Comparison of ENCODE assay signal across 8 cellular contexts in the genomic region with DNA sequence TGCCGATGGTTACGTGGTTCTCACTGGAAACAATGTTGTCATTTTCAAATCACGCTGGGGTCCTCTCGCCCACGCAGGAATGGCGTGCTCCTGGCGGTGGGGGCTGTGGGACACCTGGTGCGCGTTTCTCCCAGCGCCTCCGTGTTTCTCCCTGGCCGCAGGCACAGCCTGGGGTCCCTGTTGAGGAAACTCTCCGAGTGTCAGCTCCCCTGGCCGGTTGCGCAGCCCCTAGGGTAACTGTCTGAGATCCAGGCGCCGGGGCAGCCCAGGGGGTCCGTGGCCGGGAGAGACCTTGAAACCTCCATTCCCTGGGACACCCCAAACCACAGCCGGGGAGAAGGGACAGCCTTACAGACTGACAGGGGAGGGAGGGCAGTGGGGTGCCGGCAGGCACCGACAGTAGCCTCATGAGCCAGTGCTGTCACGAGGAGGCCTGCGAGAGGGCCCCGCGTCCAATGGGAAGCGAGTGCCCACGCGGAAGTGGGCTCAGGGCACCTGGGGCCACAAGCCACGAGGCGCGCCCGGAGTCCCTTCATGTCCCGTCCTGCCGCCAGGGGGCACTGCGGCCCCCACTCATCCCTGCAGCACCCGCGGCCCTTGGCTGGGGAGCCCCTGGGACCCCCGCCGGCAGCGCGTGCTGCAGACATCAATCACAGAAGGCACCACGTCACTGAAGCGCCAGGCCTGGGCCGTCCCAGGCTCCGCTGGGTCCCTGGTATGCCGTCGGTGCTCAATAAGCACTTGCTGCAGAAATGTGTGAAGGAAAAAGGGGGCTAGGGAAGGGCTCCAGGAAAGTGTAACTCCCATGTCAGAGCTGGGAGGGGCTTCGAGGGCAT. TPM values are rescaled to one million over a fixed set of nuclear protein-coding genes. Genes with fewer than 3 reads are reported as not detected.
DNase-seq lines count a peak whose midpoint lies in the region; ATAC-seq lines count a peak whose summit lies in the region.

No MANE protein-coding gene starts in this region.

- peak; percentile 45 to 67 (median 56) for DNase-seq in CD4-positive, CD25-positive, alpha-beta regulatory T cell
- DNase-seq in LHCN-M2 (ENCODE audit: low read depth) (peak; percentile 8), dedifferentiated amniotic fluid mesenchymal stem cell (ENCODE audit: extremely low spot score) (peak; percentile 29), midbrain (lab: John Stamatoyannopoulos, UW) (peak; percentile 32), foreskin melanocyte (no peak)
- DNase-seq in activated CD4-positive, alpha-beta T cell treated with anti-CD3 and anti-CD28 coated beads for 4 hours = peak; percentile 60 to 65
- peak; percentile 63 to 86 for DNase-seq in stimulated activated effector memory CD8-positive, alpha-beta T cell treated with anti-CD3 and anti-CD28 coated beads, Interleukin-12 subunit alpha, Interleukin-12 subunit beta, amount 100 ng/mL, for 72 hours (ENCODE audit: low spot score in 2 of 2)

- no peaks in the 10 kb centered on the region for H3K36me3 ChIP-seq in CD4-positive, CD25-positive, alpha-beta regulatory T cell (ENCODE audit: control insufficient read depth, insufficient read depth, low read length)

- H3K4me3 ChIP-seq in CD4-positive, CD25-positive, alpha-beta regulatory T cell (ENCODE audit: low read depth, low read length) = no peak overlapping the region

- no peak overlapping the region for H3K27ac Mint-ChIP-seq in CD4-positive, CD25-positive, alpha-beta regulatory T cell
- H3K27ac Mint-ChIP-seq in stimulated activated effector memory CD8-positive, alpha-beta T cell treated with anti-CD3 and anti-CD28 coated beads, Interleukin-12 subunit alpha, Interleukin-12 subunit beta, amount 100 ng/mL, for 72 hours = no peak overlapping the region

- no peak overlapping the region for H3K27ac ChIP-seq in CD4-positive, CD25-positive, alpha-beta regulatory T cell (ENCODE audit: insufficient read depth, low read length, poor library complexity, severe bottlenecking)

- H3K9me3 ChIP-seq in CD4-positive, CD25-positive, alpha-beta regulatory T cell (ENCODE audit: control insufficient read depth in 2 of 2, low read length in 2 of 2) = no peaks in the 10 kb centered on the region

- H3K9me3 Mint-ChIP-seq in CD4-positive, CD25-positive, alpha-beta regulatory T cell = peaks cover 0 to 4% (median 0%) of the 10 kb centered on the region in 7 donors
- no peaks in the 10 kb centered on the region for H3K9me3 Mint-ChIP-seq in stimulated activated effector memory CD8-positive, alpha-beta T cell treated with anti-CD3 and anti-CD28 coated beads, Interleukin-12 subunit alpha, Interleukin-12 subunit beta, amount 100 ng/mL, for 72 hours

- H3K4me3 Mint-ChIP-seq in CD4-positive, CD25-positive, alpha-beta regulatory T cell = no peak overlapping the region
- H3K4me3 Mint-ChIP-seq in stimulated activated effector memory CD8-positive, alpha-beta T cell treated with anti-CD3 and anti-CD28 coated beads, Interleukin-12 subunit alpha, Interleukin-12 subunit beta, amount 100 ng/mL, for 72 hours = no peak overlapping the region

- H3K36me3 Mint-ChIP-seq in CD4-positive, CD25-positive, alpha-beta regulatory T cell = no peaks in the 10 kb centered on the region
- H3K36me3 Mint-ChIP-seq in stimulated activated effector memory CD8-positive, alpha-beta T cell treated with anti-CD3 and anti-CD28 coated beads, Interleukin-12 subunit alpha, Interleukin-12 subunit beta, amount 100 ng/mL, for 72 hours = peaks cover 6% of the 10 kb centered on the region

- no peaks in the 10 kb centered on the region for H3K27me3 ChIP-seq in CD4-positive, CD25-positive, alpha-beta regulatory T cell (ENCODE audit: control insufficient read depth, insufficient read depth, low read length)

- H3K4me1 ChIP-seq in CD4-positive, CD25-positive, alpha-beta regulatory T cell (ENCODE audit: control insufficient read depth, insufficient read depth, low read length, poor library complexity, severe bottlenecking) = peaks cover 20% of the 10 kb centered on the region

- H3K4me1 Mint-ChIP-seq in CD4-positive, CD25-positive, alpha-beta regulatory T cell = peaks cover 0 to 18% (median 10%) of the 10 kb centered on the region in 4 donors
- peaks cover 15% of the 10 kb centered on the region for H3K4me1 Mint-ChIP-seq in stimulated activated effector memory CD8-positive, alpha-beta T cell treated with anti-CD3 and anti-CD28 coated beads, Interleukin-12 subunit alpha, Interleukin-12 subunit beta, amount 100 ng/mL, for 72 hours

- peaks cover 14% of the 10 kb centered on the region for H3K27me3 Mint-ChIP-seq in CD4-positive, CD25-positive, alpha-beta regulatory T cell

- no peak for ATAC-seq in CD4-positive, CD25-positive, alpha-beta regulatory T cell (ENCODE audit: low read depth in 2 of 2)
- peak; percentile 65 for ATAC-seq in stimulated activated effector memory CD8-positive, alpha-beta T cell treated with anti-CD3 and anti-CD28 coated beads, Interleukin-12 subunit alpha, Interleukin-12 subunit beta, amount 100 ng/mL, for 72 hours
- ATAC-seq in GM19463 (IDR thresholded peaks at IDR 0.05; ENCODE audit: unreplicated experiment) = no peak

RNA-seq across cellular contexts. Expression of a gene that starts 9.5 kb away (rescaled TPM):
- total RNA-seq in CD4-positive, CD25-positive, alpha-beta regulatory T cell = 2.1 TPM
- polyA plus RNA-seq in CD4-positive, CD25-positive, alpha-beta regulatory T cell = 1 to 10 TPM in 2 of 4 donors, under 1 TPM in 2; 0.29 to 3.3 (median 1.8) TPM
- total RNA-seq in LHCN-M2 (2014; rRNA removed) = 0.75 and 3.1 TPM in 2 replicates
- 5.2 TPM for polyA plus RNA-seq in LHCN-M2 (2012)

RNA-seq across cellular contexts. Expression of a gene that starts 12.3 kb away (rescaled TPM):
- 1.3 TPM for total RNA-seq in CD4-positive, CD25-positive, alpha-beta regulatory T cell
- polyA plus RNA-seq in CD4-positive, CD25-positive, alpha-beta regulatory T cell = 1 to 10 TPM; 1.5 to 3.3 (median 2.6) TPM
- total RNA-seq in LHCN-M2 (2014; rRNA removed) = 1.5 and 2.1 TPM in 2 replicates
- 2.2 TPM for polyA plus RNA-seq in LHCN-M2 (2012)

RNA-seq across cellular contexts. Expression of a gene that starts 13.2 kb away (rescaled TPM):
- total RNA-seq in CD4-positive, CD25-positive, alpha-beta regulatory T cell = 1.3 TPM
- polyA plus RNA-seq in CD4-positive, CD25-positive, alpha-beta regulatory T cell = 1 to 10 TPM in 1 of 4 donors, under 1 TPM in 2, not detected in 1; 0.08 to 1.3 (median 0.29) TPM
- total RNA-seq in LHCN-M2 (2014; rRNA removed) = 3.3 and 5.4 TPM in 2 replicates
- polyA plus RNA-seq in LHCN-M2 (2012) = 0.62 TPM

RNA-seq across cellular contexts. Expression of a gene that starts 20.6 kb away (rescaled TPM):
- total RNA-seq in CD4-positive, CD25-positive, alpha-beta regulatory T cell = not detected
- polyA plus RNA-seq in CD4-positive, CD25-positive, alpha-beta regulatory T cell = not detected
- not detected in 2 replicates for total RNA-seq in LHCN-M2 (2014; rRNA removed)
- not detected for polyA plus RNA-seq in LHCN-M2 (2012)

RNA-seq across cellular contexts. Expression of a gene that starts 24.3 kb away (rescaled TPM):
- total RNA-seq in CD4-positive, CD25-positive, alpha-beta regulatory T cell = 33.4 TPM
- 10 to 100 TPM; 42.2 to 64.0 (median 54.0) TPM for polyA plus RNA-seq in CD4-positive, CD25-positive, alpha-beta regulatory T cell
- total RNA-seq in LHCN-M2 (2014; rRNA removed) = 49.5 and 61.2 TPM in 2 replicates
- 31.4 TPM for polyA plus RNA-seq in LHCN-M2 (2012)
